1 cellular context compared by ENCODE assay signal in the genomic region with DNA sequence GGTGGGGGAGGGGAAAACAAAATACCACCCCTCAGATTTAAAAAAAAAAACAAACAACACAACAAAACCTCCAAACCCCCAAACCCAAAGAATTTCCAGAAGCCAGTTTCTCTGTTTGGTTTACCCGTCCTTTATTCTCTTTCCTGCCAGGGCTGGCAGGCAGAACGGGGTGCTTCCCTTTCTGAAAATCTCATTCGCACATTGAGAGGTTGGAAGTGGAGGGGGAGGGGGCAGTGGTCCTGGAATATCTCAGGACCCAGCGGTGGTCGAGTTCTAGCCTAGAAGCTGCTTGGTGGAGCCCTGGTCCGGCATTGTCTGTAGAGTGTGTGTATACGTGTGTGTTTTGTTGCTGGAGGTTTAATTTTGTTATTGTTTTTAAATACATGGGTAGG.
TF ChIP-seq lines count a peak whose summit lies in the region.

No MANE protein-coding gene starts in this region.

TF ChIP-seq in K562, 482 proteins besides CTCF, POLR2A, EP300 and RAD21 (continued from another document):
- TF ChIP-seq SAP30 (IDR thresholded peaks at IDR 0.05; ENCODE audit: borderline replicate concordance, insufficient read depth, low read depth, low read length, poor library complexity, severe bottlenecking) (peak; percentile 19), ZNF695 (CRISPR knock-in tag; IDR thresholded peaks at IDR 0.05) (no peak), TCF7L2 (IDR thresholded peaks at IDR 0.05; ENCODE audit: low read depth, low read length) (no peak), MCM2 (IDR thresholded peaks at IDR 0.05; ENCODE audit: low read depth) (no peak), SIN3A (IDR thresholded peaks at IDR 0.05; ENCODE audit: borderline replicate concordance in 2 of 2, control insufficient read depth in 1 of 2, low read depth in 2 of 2, low read length in 2 of 2) (peak in 1 of 2 experiments; percentile 11; a peak in 1 of 4 replicates), HDGF (IDR thresholded peaks at IDR 0.05) (no peak), SMARCA4 (IDR thresholded peaks at IDR 0.05) (no peak), TCFL5 (CRISPR knock-in tag; conservative IDR thresholded peaks at IDR 0.05) (no peak), BRF1 (IDR thresholded peaks at IDR 0.05; ENCODE audit: borderline replicate concordance, extremely low read depth, insufficient read length) (no peak), ZNF561 (CRISPR knock-in tag; conservative IDR thresholded peaks at IDR 0.05) (no peak), KDM5B (IDR thresholded peaks at IDR 0.05; ENCODE audit: insufficient replicate concordance, low read depth, low read length) (peak; percentile 29), RFX1 (IDR thresholded peaks at IDR 0.05) (no peak)
- TF ChIP-seq, protein P1, sequence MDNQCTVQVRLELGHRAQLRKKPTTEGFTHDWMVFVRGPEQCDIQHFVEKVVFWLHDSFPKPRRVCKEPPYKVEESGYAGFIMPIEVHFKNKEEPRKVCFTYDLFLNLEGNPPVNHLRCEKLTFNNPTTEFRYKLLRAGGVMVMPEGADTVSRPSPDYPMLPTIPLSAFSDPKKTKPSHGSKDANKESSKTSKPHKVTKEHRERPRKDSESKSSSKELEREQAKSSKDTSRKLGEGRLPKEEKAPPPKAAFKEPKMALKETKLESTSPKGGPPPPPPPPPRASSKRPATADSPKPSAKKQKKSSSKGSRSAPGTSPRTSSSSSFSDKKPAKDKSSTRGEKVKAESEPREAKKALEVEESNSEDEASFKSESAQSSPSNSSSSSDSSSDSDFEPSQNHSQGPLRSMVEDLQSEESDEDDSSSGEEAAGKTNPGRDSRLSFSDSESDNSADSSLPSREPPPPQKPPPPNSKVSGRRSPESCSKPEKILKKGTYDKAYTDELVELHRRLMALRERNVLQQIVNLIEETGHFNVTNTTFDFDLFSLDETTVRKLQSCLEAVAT (IDR thresholded peaks at IDR 0.05): peak in 1 of 2 experiments; percentile 54; a peak in 1 of 4 replicates
- TF ChIP-seq, protein P2, sequence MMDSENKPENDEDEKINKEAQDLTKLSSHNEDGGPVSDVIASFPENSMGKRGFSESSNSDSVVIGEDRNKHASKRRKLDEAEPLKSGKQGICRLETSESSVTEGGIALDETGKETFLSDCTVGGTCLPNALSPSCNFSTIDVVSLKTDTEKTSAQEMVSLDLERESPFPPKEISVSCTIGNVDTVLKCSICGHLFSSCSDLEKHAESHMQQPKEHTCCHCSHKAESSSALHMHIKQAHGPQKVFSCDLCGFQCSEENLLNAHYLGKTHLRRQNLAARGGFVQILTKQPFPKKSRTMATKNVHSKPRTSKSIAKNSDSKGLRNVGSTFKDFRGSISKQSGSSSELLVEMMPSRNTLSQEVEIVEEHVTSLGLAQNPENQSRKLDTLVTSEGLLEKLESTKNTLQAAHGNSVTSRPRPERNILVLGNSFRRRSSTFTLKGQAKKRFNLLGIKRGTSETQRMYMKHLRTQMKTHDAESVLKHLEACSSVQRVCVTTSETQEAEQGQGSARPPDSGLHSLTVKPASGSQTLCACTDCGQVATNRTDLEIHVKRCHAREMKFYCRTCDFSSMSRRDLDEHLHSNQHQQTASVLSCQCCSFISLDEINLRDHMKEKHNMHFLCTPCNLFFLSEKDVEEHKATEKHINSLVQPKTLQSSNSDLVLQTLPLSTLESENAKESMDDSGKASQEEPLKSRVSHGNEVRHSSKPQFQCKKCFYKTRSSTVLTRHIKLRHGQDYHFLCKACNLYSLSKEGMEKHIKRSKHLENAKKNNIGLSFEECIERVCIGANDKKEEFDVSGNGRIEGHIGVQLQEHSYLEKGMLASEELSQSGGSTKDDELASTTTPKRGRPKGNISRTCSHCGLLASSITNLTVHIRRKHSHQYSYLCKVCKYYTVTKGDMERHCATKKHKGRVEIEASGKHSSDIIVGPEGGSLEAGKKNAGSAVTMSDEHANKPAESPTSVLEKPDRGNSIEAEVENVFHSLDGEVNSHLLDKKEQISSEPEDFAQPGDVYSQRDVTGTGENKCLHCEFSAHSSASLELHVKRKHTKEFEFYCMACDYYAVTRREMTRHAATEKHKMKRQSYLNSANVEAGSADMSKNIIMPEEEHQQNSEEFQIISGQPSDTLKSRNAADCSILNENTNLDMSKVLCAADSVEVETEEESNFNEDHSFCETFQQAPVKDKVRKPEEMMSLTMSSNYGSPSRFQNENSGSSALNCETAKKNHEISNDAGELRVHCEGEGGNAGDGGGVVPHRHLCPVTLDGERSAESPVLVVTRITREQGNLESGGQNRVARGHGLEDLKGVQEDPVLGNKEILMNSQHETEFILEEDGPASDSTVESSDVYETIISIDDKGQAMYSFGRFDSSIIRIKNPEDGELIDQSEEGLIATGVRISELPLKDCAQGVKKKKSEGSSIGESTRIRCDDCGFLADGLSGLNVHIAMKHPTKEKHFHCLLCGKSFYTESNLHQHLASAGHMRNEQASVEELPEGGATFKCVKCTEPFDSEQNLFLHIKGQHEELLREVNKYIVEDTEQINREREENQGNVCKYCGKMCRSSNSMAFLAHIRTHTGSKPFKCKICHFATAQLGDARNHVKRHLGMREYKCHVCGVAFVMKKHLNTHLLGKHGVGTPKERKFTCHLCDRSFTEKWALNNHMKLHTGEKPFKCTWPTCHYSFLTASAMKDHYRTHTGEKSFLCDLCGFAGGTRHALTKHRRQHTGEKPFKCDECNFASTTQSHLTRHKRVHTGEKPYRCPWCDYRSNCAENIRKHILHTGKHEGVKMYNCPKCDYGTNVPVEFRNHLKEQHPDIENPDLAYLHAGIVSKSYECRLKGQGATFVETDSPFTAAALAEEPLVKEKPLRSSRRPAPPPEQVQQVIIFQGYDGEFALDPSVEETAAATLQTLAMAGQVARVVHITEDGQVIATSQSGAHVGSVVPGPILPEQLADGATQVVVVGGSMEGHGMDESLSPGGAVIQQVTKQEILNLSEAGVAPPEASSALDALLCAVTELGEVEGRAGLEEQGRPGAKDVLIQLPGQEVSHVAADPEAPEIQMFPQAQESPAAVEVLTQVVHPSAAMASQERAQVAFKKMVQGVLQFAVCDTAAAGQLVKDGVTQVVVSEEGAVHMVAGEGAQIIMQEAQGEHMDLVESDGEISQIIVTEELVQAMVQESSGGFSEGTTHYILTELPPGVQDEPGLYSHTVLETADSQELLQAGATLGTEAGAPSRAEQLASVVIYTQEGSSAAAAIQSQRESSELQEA (IDR thresholded peaks at IDR 0.05; ENCODE audit: low read depth): no peak
